Comparison of ENCODE assay signal across 2 cellular contexts in genomic region chr2:62050456-62051045, GRCh38.
TF ChIP-seq lines count a peak whose summit lies in the region.

No MANE protein-coding gene starts in this region.

TF ChIP-seq in GM23338, 12 proteins besides CTCF, POLR2A, EP300 and RAD21 (continued from another document):
- no peak for TF ChIP-seq ETS1 (IDR thresholded peaks at IDR 0.05)
- TF ChIP-seq REST (IDR thresholded peaks at IDR 0.05; ENCODE audit: unreplicated experiment): no peak
- no peak for TF ChIP-seq JUNB (IDR thresholded peaks at IDR 0.05; ENCODE audit: unreplicated experiment)
- TF ChIP-seq ZNF462 (CRISPR knock-in tag; IDR thresholded peaks at IDR 0.05): no peak
- no peak for TF ChIP-seq ZNF114 (CRISPR knock-in tag; IDR thresholded peaks at IDR 0.05)

TF ChIP-seq in WTC11, 78 proteins besides CTCF, POLR2A, EP300 and RAD21 (continued from another document):
- TF ChIP-seq PRDM15 (CRISPR knock-in tag; IDR thresholded peaks at IDR 0.05): no peak
- TF ChIP-seq TCF7 (CRISPR knock-in tag; IDR thresholded peaks at IDR 0.05; ENCODE audit: low read depth): no peak
- TF ChIP-seq ZNF532 (CRISPR knock-in tag; IDR thresholded peaks at IDR 0.05; ENCODE audit: borderline replicate concordance): no peak
- TF ChIP-seq IRF1 (CRISPR knock-in tag; IDR thresholded peaks at IDR 0.05): no peak
- TF ChIP-seq MXD4 (CRISPR knock-in tag; IDR thresholded peaks at IDR 0.05; ENCODE audit: borderline replicate concordance): no peak
- no peak for TF ChIP-seq ZNF138 (CRISPR knock-in tag; conservative IDR thresholded peaks at IDR 0.05)
- no peak for TF ChIP-seq MAX (CRISPR knock-in tag; IDR thresholded peaks at IDR 0.05)
- no peak for TF ChIP-seq RELA (CRISPR knock-in tag; IDR thresholded peaks at IDR 0.05; ENCODE audit: borderline replicate concordance)
- no peak for TF ChIP-seq ZBTB21 (CRISPR knock-in tag; IDR thresholded peaks at IDR 0.05; ENCODE audit: borderline replicate concordance)
- TF ChIP-seq GTF2I (CRISPR knock-in tag; conservative IDR thresholded peaks at IDR 0.05): no peak
- TF ChIP-seq ZNF425 (CRISPR knock-in tag; conservative IDR thresholded peaks at IDR 0.05): no peak
- no peak for TF ChIP-seq GRHL2 (CRISPR knock-in tag; IDR thresholded peaks at IDR 0.05; ENCODE audit: insufficient replicate concordance, severe bottlenecking)
- TF ChIP-seq FOXJ3 (CRISPR knock-in tag; IDR thresholded peaks at IDR 0.05; ENCODE audit: borderline replicate concordance): no peak
- TF ChIP-seq ATF3 (CRISPR knock-in tag; conservative IDR thresholded peaks at IDR 0.05): no peak
- no peak for TF ChIP-seq ZNF512 (CRISPR knock-in tag; IDR thresholded peaks at IDR 0.05; ENCODE audit: borderline replicate concordance)
- TF ChIP-seq RORB (CRISPR knock-in tag; IDR thresholded peaks at IDR 0.05): no peak
